Comparison of ENCODE assay signal across 8 cellular contexts in the genomic region with DNA sequence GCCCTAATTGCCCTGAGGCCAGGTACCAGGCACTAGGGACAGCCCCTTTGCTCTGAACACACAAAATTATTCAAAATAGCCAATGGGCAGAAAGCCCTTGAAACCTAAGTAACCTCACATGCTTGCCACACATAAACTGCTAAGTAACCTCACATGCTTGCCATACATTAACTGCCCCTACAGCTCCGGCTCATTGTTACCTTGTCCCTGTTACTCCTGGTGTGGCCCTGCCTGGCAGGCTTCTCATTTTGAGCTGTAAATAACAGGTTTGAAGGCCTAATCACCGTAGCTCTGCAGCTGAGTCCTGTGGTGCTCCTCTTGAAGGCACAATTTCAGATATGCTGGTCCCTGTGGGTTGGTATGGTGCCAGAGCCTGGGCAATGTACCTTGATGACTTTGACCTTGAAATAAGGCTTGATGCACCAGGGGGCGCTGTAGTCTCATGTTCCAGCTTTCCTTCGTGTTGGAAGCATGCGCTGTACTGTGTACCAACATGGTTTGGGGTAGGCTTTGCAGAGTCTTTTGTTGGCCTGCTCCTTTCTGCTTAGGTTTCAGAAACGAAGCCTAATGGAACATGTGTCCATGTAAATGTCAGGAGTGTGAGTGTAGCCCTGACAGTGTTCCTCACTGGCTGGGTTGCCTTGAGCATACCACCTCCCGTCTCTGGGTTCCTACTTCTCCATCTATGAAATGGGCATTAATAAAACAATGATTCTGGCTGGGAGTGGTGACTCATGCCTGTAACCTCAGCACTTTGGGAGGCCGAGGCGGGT. TPM values are rescaled to one million over a fixed set of nuclear protein-coding genes. Genes with fewer than 3 reads are reported as not detected.
DNase-seq lines count a peak whose midpoint lies in the region; ATAC-seq and TF ChIP-seq lines count a peak whose summit lies in the region.

No MANE protein-coding gene starts in this region.

- no peak overlapping the region for H2BK120ac ChIP-seq in mesenchymal stem cell (ENCODE audit: low read depth, low read length)

- ATAC-seq in GM18909 (IDR thresholded peaks at IDR 0.05; ENCODE audit: poor library complexity, unreplicated experiment) = peak; percentile 92
- ATAC-seq in HG03342 (IDR thresholded peaks at IDR 0.05; ENCODE audit: unreplicated experiment) = peak; percentile 95

- no peak overlapping the region for H3K18ac ChIP-seq in mesenchymal stem cell (ENCODE audit: low read depth in 1 of 2, low read length in 2 of 2)

- H2BK15ac ChIP-seq in mesenchymal stem cell (ENCODE audit: low read depth, poor library complexity, severe bottlenecking) = no peak overlapping the region

- H3K4me3 ChIP-seq in BE2C (ENCODE audit: low read depth, low read length) = no peak overlapping the region
- no peak overlapping the region for H3K4me3 ChIP-seq in mesenchymal stem cell (ENCODE audit: insufficient read depth in 1 of 2, low read depth in 1 of 2, low read length in 2 of 2)

- peak; percentile 72 for TF ChIP-seq CTCF in BE2C (IDR thresholded peaks at IDR 0.05; ENCODE audit: low read depth, low read length)

- H3K79me1 ChIP-seq in mesenchymal stem cell (replicated peaks; ENCODE audit: low read length, poor library complexity, severe bottlenecking) = no peaks in the 10 kb centered on the region

- H2AFZ ChIP-seq in mesenchymal stem cell (ENCODE audit: low read depth, low read length) = no peak overlapping the region

- no peak overlapping the region for H2BK12ac ChIP-seq in mesenchymal stem cell (ENCODE audit: low read length in 2 of 2)

- H3K4ac ChIP-seq in mesenchymal stem cell (ENCODE audit: low read depth in 1 of 2, low read length in 2 of 2) = no peak overlapping the region

- H3K27me3 ChIP-seq in BE2C = no peaks in the 10 kb centered on the region
- peaks cover 4 to 15% of the 10 kb centered on the region in 2 experiments for H3K27me3 ChIP-seq in mesenchymal stem cell (ENCODE audit: control insufficient read depth in 1 of 2, insufficient read depth in 1 of 2, low read length in 2 of 2)

- H3K4me2 ChIP-seq in mesenchymal stem cell (ENCODE audit: low read length, poor library complexity, severe bottlenecking) = no peak overlapping the region

- H3K4me1 ChIP-seq in BE2C (no peaks in the 10 kb centered on the region), mesenchymal stem cell (ENCODE audit: control insufficient read depth, insufficient read depth, low read depth, low read length) (no peaks in the 10 kb centered on the region)

- H3K14ac ChIP-seq in mesenchymal stem cell (ENCODE audit: low read length in 2 of 2) = no peak overlapping the region

- no peaks in the 10 kb centered on the region for H3K9me3 ChIP-seq in BE2C
- no peaks in the 10 kb centered on the region for H3K9me3 ChIP-seq in mesenchymal stem cell (ENCODE audit: control insufficient read depth, low read length)

- H3K36me3 ChIP-seq in BE2C (no peaks in the 10 kb centered on the region), mesenchymal stem cell (ENCODE audit: control insufficient read depth in 1 of 2, insufficient read depth in 2 of 2, low read depth in 1 of 2, low read length in 2 of 2) (no peaks in the 10 kb centered on the region)

- no peak overlapping the region for H3K27ac ChIP-seq in mesenchymal stem cell (ENCODE audit: low read length, poor library complexity, severe bottlenecking)

- H3K9ac ChIP-seq in mesenchymal stem cell (ENCODE audit: low read length) = no peak overlapping the region

- no peak overlapping the region for H2BK5ac ChIP-seq in mesenchymal stem cell (ENCODE audit: low read depth, low read length, poor library complexity, severe bottlenecking)

- H3K23ac ChIP-seq in mesenchymal stem cell (ENCODE audit: low read length in 2 of 2) = no peak overlapping the region

- H4K91ac ChIP-seq in mesenchymal stem cell (ENCODE audit: low read length) = no peak overlapping the region

- WGBS in mesenchymal stem cell = 47% methylated on average over 9 of the region's 9 CpGs

- H4K8ac ChIP-seq in mesenchymal stem cell (ENCODE audit: low read length) = no peak overlapping the region

- DNase-seq in BE2C = peak; percentile 80
- peak; percentile 84 to 93 for DNase-seq in NCI-H526 (lab: John Stamatoyannopoulos, UW)
- DNase-seq in activated CD4-positive, alpha-beta T cell treated with anti-CD3 and anti-CD28 coated beads for 48 hours = peak; percentile 97
- peak; percentile 67 for DNase-seq in dedifferentiated amniotic fluid mesenchymal stem cell (ENCODE audit: extremely low spot score)
- DNase-seq in mesenchymal stem cell = peak; percentile 80
- peak; percentile 80 to 88 for DNase-seq in stimulated activated CD8-positive, alpha-beta memory T cell treated with anti-CD3 and anti-CD28 coated beads, Interleukin-2, amount 100 ng/mL, for 1 hour (ENCODE audit: low read depth in 2 of 2)

- no peak overlapping the region for H2AK5ac ChIP-seq in mesenchymal stem cell (ENCODE audit: low read length, severe bottlenecking)

RNA-seq across cellular contexts. Expression of a gene that starts 3.8 kb away (rescaled TPM):
- polyA plus RNA-seq in BE2C (2012; ENCODE audit: insufficient read depth, insufficient read length, low read depth) = not detected
- not detected for polyA plus RNA-seq in mesenchymal stem cell (2013, experiment 1 of 2)
- not detected for polyA plus RNA-seq in mesenchymal stem cell (2013, experiment 2 of 2)
